ENCODE assay signal across 8 cellular contexts in the genomic region with DNA sequence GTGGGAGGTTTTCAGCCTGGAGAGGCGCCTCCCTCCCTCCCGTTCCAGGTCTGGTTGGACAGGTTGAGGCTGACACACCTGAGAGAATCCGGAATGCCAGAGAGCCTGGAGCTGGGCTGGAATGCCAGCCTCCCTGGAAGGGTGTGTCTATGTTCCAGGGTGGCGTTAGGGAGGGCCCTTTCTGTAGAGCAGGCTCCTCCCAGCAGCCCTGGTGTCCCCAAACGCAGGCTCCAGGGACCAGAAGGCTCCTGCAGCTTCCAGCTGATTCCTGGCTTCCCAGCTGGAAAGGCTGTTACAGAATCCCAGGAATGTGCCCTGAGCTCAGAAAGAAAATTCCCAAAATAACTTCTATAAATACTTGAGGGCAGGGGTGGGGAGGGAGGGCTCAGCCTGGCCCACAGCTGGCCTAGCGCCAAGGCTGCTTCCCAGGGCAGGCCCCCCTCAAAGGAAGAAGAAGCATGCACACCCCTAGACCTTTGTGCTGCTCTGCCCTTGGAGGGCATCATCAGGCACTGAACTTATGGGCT.
DNase-seq lines count a peak whose midpoint lies in the region; ATAC-seq lines count a peak whose summit lies in the region.

No MANE protein-coding gene starts in this region.

- H3K23ac ChIP-seq in mesenchymal stem cell (ENCODE audit: low read length in 2 of 2) = no peak overlapping the region

- H3K4me2 ChIP-seq in mesenchymal stem cell (ENCODE audit: low read length, poor library complexity, severe bottlenecking) (no peak overlapping the region), Karpas-422 (ENCODE audit: low read depth, low read length, poor library complexity, severe bottlenecking) (no peak overlapping the region)

- peaks cover 29 to 44% of the 10 kb centered on the region in 2 experiments for H3K36me3 ChIP-seq in mesenchymal stem cell (ENCODE audit: control insufficient read depth in 1 of 2, insufficient read depth in 2 of 2, low read depth in 1 of 2, low read length in 2 of 2)
- H3K36me3 ChIP-seq in Karpas-422 (ENCODE audit: insufficient read depth, low read length) = peaks cover 29% of the 10 kb centered on the region

- H2AFZ ChIP-seq in mesenchymal stem cell (ENCODE audit: low read depth, low read length) (no peak overlapping the region), Karpas-422 (ENCODE audit: low read length) (no peak overlapping the region)

- H4K8ac ChIP-seq in mesenchymal stem cell (ENCODE audit: low read length) = peak overlapping the region; percentile 83

- H3K27ac ChIP-seq in mesenchymal stem cell (ENCODE audit: low read length, poor library complexity, severe bottlenecking) (peak overlapping the region; percentile 94), Karpas-422 (ENCODE audit: low read length) (no peak overlapping the region)

- peaks cover 3% of the 10 kb centered on the region for H3K36me3 Mint-ChIP-seq in activated naive CD8-positive, alpha-beta T cell
- peaks cover 6% of the 10 kb centered on the region for H3K36me3 Mint-ChIP-seq in activated naive CD8-positive, alpha-beta T cell treated with anti-CD3 and anti-CD28 coated beads for 36 hours

- H3K4me3 ChIP-seq in mesenchymal stem cell (ENCODE audit: insufficient read depth in 1 of 2, low read depth in 1 of 2, low read length in 2 of 2) = no peak overlapping the region
- no peak overlapping the region for H3K4me3 ChIP-seq in Karpas-422 (ENCODE audit: low read length)

- no peaks in the 10 kb centered on the region for H3K9me2 ChIP-seq in Karpas-422 (replicated peaks; ENCODE audit: insufficient read depth, low read length)

- peak overlapping the region; percentile 98 for H4K91ac ChIP-seq in mesenchymal stem cell (ENCODE audit: low read length)

- peaks cover 12% of the 10 kb centered on the region for H3K79me1 ChIP-seq in mesenchymal stem cell (replicated peaks; ENCODE audit: low read length, poor library complexity, severe bottlenecking)

- no peaks in the 10 kb centered on the region for H3K9me3 Mint-ChIP-seq in activated naive CD8-positive, alpha-beta T cell (ENCODE audit: low read depth)
- H3K9me3 Mint-ChIP-seq in activated naive CD8-positive, alpha-beta T cell treated with anti-CD3 and anti-CD28 coated beads for 36 hours = no peaks in the 10 kb centered on the region
- no peaks in the 10 kb centered on the region for H3K9me3 Mint-ChIP-seq in stimulated activated naive CD8-positive, alpha-beta T cell treated with anti-CD3 and anti-CD28 coated beads, Interleukin-15, amount 100 ng/mL, for 72 hours

- H2BK12ac ChIP-seq in mesenchymal stem cell (ENCODE audit: low read length in 2 of 2) = peak overlapping the region; percentile 92 to 98

- H3K79me2 ChIP-seq in Karpas-422 (ENCODE audit: low read length) = no peaks in the 10 kb centered on the region

- H3K27me3 ChIP-seq in mesenchymal stem cell (ENCODE audit: control insufficient read depth in 1 of 2, insufficient read depth in 1 of 2, low read length in 2 of 2) (no peaks in the 10 kb centered on the region), Karpas-422 (ENCODE audit: low read length) (no peaks in the 10 kb centered on the region)

- peak overlapping the region; percentile 87 to 96 for H3K4ac ChIP-seq in mesenchymal stem cell (ENCODE audit: low read depth in 1 of 2, low read length in 2 of 2)

- peak overlapping the region in 1 of 2 experiments; percentile 82 for H3K14ac ChIP-seq in mesenchymal stem cell (ENCODE audit: low read length in 2 of 2)

- H3K4me1 ChIP-seq in mesenchymal stem cell (ENCODE audit: control insufficient read depth, insufficient read depth, low read depth, low read length) (peaks cover 48% of the 10 kb centered on the region), Karpas-422 (ENCODE audit: low read length) (peaks cover 20% of the 10 kb centered on the region)

- H3K4me1 Mint-ChIP-seq in activated naive CD8-positive, alpha-beta T cell (ENCODE audit: low read depth) = peaks cover 44% of the 10 kb centered on the region
- peaks cover 26% of the 10 kb centered on the region for H3K4me1 Mint-ChIP-seq in activated naive CD8-positive, alpha-beta T cell treated with anti-CD3 and anti-CD28 coated beads for 36 hours
- H3K4me1 Mint-ChIP-seq in stimulated activated naive CD8-positive, alpha-beta T cell treated with anti-CD3 and anti-CD28 coated beads, Interleukin-15, amount 100 ng/mL, for 72 hours = peaks cover 69% of the 10 kb centered on the region

- H3K9me3 ChIP-seq in mesenchymal stem cell (ENCODE audit: control insufficient read depth, low read length) (no peaks in the 10 kb centered on the region), Karpas-422 (ENCODE audit: low read length) (no peaks in the 10 kb centered on the region)

- ATAC-seq in GM21423 (IDR thresholded peaks at IDR 0.05; ENCODE audit: unreplicated experiment) = no peak
- ATAC-seq in stimulated activated naive CD8-positive, alpha-beta T cell treated with anti-CD3 and anti-CD28 coated beads, Interleukin-15, amount 100 ng/mL, for 72 hours = no peak

- no peaks in the 10 kb centered on the region for H3K27me3 Mint-ChIP-seq in activated naive CD8-positive, alpha-beta T cell
- H3K27me3 Mint-ChIP-seq in activated naive CD8-positive, alpha-beta T cell treated with anti-CD3 and anti-CD28 coated beads for 36 hours = no peaks in the 10 kb centered on the region
- H3K27me3 Mint-ChIP-seq in stimulated activated naive CD8-positive, alpha-beta T cell treated with anti-CD3 and anti-CD28 coated beads, Interleukin-15, amount 100 ng/mL, for 72 hours = no peaks in the 10 kb centered on the region

- H2AK5ac ChIP-seq in mesenchymal stem cell (ENCODE audit: low read length, severe bottlenecking) = peak overlapping the region; percentile 99

- no peak for DNase-seq in activated naive CD8-positive, alpha-beta T cell treated with anti-CD3 and anti-CD28 coated beads for 36 hours
- peak; percentile 70 for DNase-seq in ecto neural progenitor cell (ENCODE audit: low spot score)
- DNase-seq in mesenchymal stem cell = peak; percentile 60
- no peak for DNase-seq in Karpas-422
- DNase-seq in stimulated activated CD4-positive, alpha-beta T cell treated with anti-CD3 and anti-CD28 coated beads, Interleukin-15, amount 100 ng/mL, for 24 hours = no peak
- DNase-seq in stimulated activated naive CD8-positive, alpha-beta T cell treated with anti-CD3 and anti-CD28 coated beads, Interleukin-15, amount 100 ng/mL, for 72 hours = no peak

- peaks cover 5% of the 10 kb centered on the region; the same call in 1 of the 2 replicates for H4K20me1 ChIP-seq in Karpas-422 (ENCODE audit: insufficient read depth, low read depth, low read length)

- 27% methylated on average over 6 of the region's 6 CpGs for WGBS in mesenchymal stem cell

- H3K9ac ChIP-seq in mesenchymal stem cell (ENCODE audit: low read length) = peak overlapping the region; percentile 89
- no peak overlapping the region for H3K9ac ChIP-seq in Karpas-422 (ENCODE audit: low read length)

- H3K18ac ChIP-seq in mesenchymal stem cell (ENCODE audit: low read depth in 1 of 2, low read length in 2 of 2) = peak overlapping the region; percentile 93

- H3K4me3 Mint-ChIP-seq in activated naive CD8-positive, alpha-beta T cell = no peak overlapping the region
- no peak overlapping the region for H3K4me3 Mint-ChIP-seq in activated naive CD8-positive, alpha-beta T cell treated with anti-CD3 and anti-CD28 coated beads for 36 hours
- H3K4me3 Mint-ChIP-seq in stimulated activated naive CD8-positive, alpha-beta T cell treated with anti-CD3 and anti-CD28 coated beads, Interleukin-15, amount 100 ng/mL, for 72 hours = no peak overlapping the region

- H2BK15ac ChIP-seq in mesenchymal stem cell (ENCODE audit: low read depth, poor library complexity, severe bottlenecking) = peak overlapping the region; percentile 89

- H3K27ac Mint-ChIP-seq in activated naive CD8-positive, alpha-beta T cell = peak overlapping the region; percentile 41
- no peak overlapping the region for H3K27ac Mint-ChIP-seq in activated naive CD8-positive, alpha-beta T cell treated with anti-CD3 and anti-CD28 coated beads for 36 hours
- peak overlapping the region in 1 of 2 donors; percentile 76 for H3K27ac Mint-ChIP-seq in stimulated activated naive CD8-positive, alpha-beta T cell treated with anti-CD3 and anti-CD28 coated beads, Interleukin-15, amount 100 ng/mL, for 72 hours

- peak overlapping the region; percentile 95 for H2BK120ac ChIP-seq in mesenchymal stem cell (ENCODE audit: low read depth, low read length)

- H2BK5ac ChIP-seq in mesenchymal stem cell (ENCODE audit: low read depth, low read length, poor library complexity, severe bottlenecking) = peak overlapping the region; percentile 81

Comparison
In these comparisons a context has a peak if more than half of its experiments do, and no peak if none do; other contexts are left out.
1. DNase-seq: peak in ecto neural progenitor cell (single experiment) and mesenchymal stem cell (single experiment); none in activated naive CD8-positive, alpha-beta T cell treated with anti-CD3 and anti-CD28 coated beads for 36 hours (single experiment), Karpas-422 (single experiment), stimulated activated CD4-positive, alpha-beta T cell treated with anti-CD3 and anti-CD28 coated beads, Interleukin-15, amount 100 ng/mL, for 24 hours (single experiment) and stimulated activated naive CD8-positive, alpha-beta T cell treated with anti-CD3 and anti-CD28 coated beads, Interleukin-15, amount 100 ng/mL, for 72 hours (0 of 2).